12 cellular contexts compared by ENCODE assay signal in the genomic region with DNA sequence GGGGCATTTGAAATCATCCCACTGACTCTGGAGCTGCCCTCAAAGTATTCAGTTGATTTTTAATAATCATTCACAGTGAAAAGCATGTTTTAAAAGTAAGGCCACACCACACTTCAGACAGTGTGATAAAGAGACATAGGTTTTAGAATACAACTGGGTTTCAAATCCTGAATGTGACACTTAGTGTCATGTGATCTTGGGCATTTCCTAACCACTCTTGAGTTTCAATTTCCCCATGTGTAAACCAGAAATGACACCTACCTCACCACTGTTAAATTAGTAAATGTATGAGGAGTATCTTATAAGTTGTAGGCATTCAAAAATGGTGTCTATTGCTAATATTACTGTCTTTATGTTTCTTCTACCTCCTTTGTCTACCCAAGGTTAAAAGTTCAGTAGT. TPM values are rescaled to one million over a fixed set of nuclear protein-coding genes. Genes with fewer than 3 reads are reported as not detected.
DNase-seq lines count a peak whose midpoint lies in the region; ATAC-seq, FAIRE-seq and TF ChIP-seq lines count a peak whose summit lies in the region.
"Had no signal": no experiment of that assay in that cellular context is flagged by ENCODE, and none has a peak within 500 bp of the region (broad histone marks: within the 10 kb centered on the region; RNA-seq: fewer than 3 reads in every experiment).

No MANE protein-coding gene starts in this region.

- H3K4me1 Mint-ChIP-seq in activated naive CD4-positive, alpha-beta T cell treated with anti-CD3 and anti-CD28 coated beads, Interleukin-2, amount 10 ng/mL, durations not matched to agents 7 days and 5 days, result peaks cover 80% of the 10 kb centered on the region
- H3K4me1 Mint-ChIP-seq in activated naive CD8-positive, alpha-beta T cell treated with anti-CD3 and anti-CD28 coated beads, Interleukin-2, amount 50 U/mL, for 24 hours, result peaks cover 79% of the 10 kb centered on the region

- H3K9me3 ChIP-seq in thyroid gland (no peaks in the 10 kb centered on the region), pancreas (no peaks in the 10 kb centered on the region)
- H3K9me3 ChIP-seq: BE2C had no signal

- no peak overlapping the region for H3K4me3 ChIP-seq in thyroid gland (replicated peaks in 1 of 3)
- no peak overlapping the region for H3K4me3 ChIP-seq in pancreas

- peaks cover 34 to 42% of the 10 kb centered on the region in 2 donors for H3K4me1 ChIP-seq in thyroid gland
- H3K4me1 ChIP-seq in pancreas, result peaks cover 3 to 28% (median 27%) of the 10 kb centered on the region in 3 donors

- H3K36me3 Mint-ChIP-seq in activated naive CD4-positive, alpha-beta T cell treated with anti-CD3 and anti-CD28 coated beads, Interleukin-2, amount 10 ng/mL, durations not matched to agents 7 days and 5 days, result peaks cover 96% of the 10 kb centered on the region
- peaks cover 72% of the 10 kb centered on the region for H3K36me3 Mint-ChIP-seq in activated naive CD8-positive, alpha-beta T cell treated with anti-CD3 and anti-CD28 coated beads, Interleukin-2, amount 50 U/mL, for 24 hours (ENCODE audit: low read depth)

- peak overlapping the region; percentile 75 for H3K27ac Mint-ChIP-seq in activated naive CD4-positive, alpha-beta T cell treated with anti-CD3 and anti-CD28 coated beads, Interleukin-2, amount 10 ng/mL, durations not matched to agents 7 days and 5 days
- H3K27ac Mint-ChIP-seq in activated naive CD8-positive, alpha-beta T cell treated with anti-CD3 and anti-CD28 coated beads, Interleukin-2, amount 50 U/mL, for 24 hours, result peak overlapping the region; percentile 38

- H3K36me3 ChIP-seq in thyroid gland (peaks cover 0 to 3% of the 10 kb centered on the region in 2 donors), pancreas (peaks cover 0 to 10% (median 0%) of the 10 kb centered on the region in 3 donors)

- H3K27me3 ChIP-seq in thyroid gland (no peaks in the 10 kb centered on the region), pancreas (no peaks in the 10 kb centered on the region)
- H3K27me3 ChIP-seq: BE2C had no signal

- FAIRE-seq in pancreas (lab: Jason Lieb, UNC), result no peak
- FAIRE-seq: urothelium cell line had no signal

- peak overlapping the region in 2 of 3 donors; percentile 39 to 95 for H3K27ac ChIP-seq in thyroid gland
- H3K27ac ChIP-seq in pancreas, result no peak overlapping the region

- intact Hi-C loops in thyroid gland (cut with DNase I), result no loop called here
- intact Hi-C loops in pancreas (cut with DNase I), result no loop called here

- no peak for TF ChIP-seq CTCF in thyroid gland (IDR thresholded peaks at IDR 0.05)
- TF ChIP-seq CTCF in GM20000 (IDR thresholded peaks at IDR 0.05; ENCODE audit: extremely low read depth, missing control alignments), result no peak
- TF ChIP-seq CTCF in pancreas (IDR thresholded peaks at IDR 0.05), result no peak

- DNase-seq in activated naive CD4-positive, alpha-beta T cell treated with anti-CD3 and anti-CD28 coated beads, Interleukin-2, amount 10 ng/mL, durations not matched to agents 7 days and 5 days, result no peak
- DNase-seq in activated naive CD4-positive, alpha-beta T cell treated with Interleukin-2 at 50 U/mL for 16 hours, result no peak
- DNase-seq in activated naive CD8-positive, alpha-beta T cell treated with anti-CD3 and anti-CD28 coated beads, Interleukin-2, amount 50 U/mL, for 24 hours, result no peak
- DNase-seq in thyroid gland (no peak), GM20000 (ENCODE audit: low spot score) (no peak), pancreas (no peak), NCI-H1048 (lab: John Stamatoyannopoulos, UW) (no peak)
- DNase-seq: BE2C; NCI-H2081 treated with DMSO at 0.1 percent for 48 hours; stimulated activated CD4-positive, alpha-beta T cell treated with anti-CD3 and anti-CD28 coated beads, Interleukin-2, amount 100 ng/mL, for 24 hours had no signal

- no peak for TF ChIP-seq POLR2A in thyroid gland (IDR thresholded peaks at IDR 0.05)

- CTCF ChIA-PET in activated naive CD4-positive, alpha-beta T cell treated with anti-CD3 and anti-CD28 coated beads, Interleukin-2, amount 10 ng/mL, durations not matched to agents 7 days and 5 days (lab: Charles Lee), result interaction anchor here (1.1 to 1.7 kb wide), 2 partner anchors 41 to 57 kb away, joined by 3 to 4 read pairs; no protein-coding TSS in a partner anchor

- H3K4me3 Mint-ChIP-seq in activated naive CD4-positive, alpha-beta T cell treated with anti-CD3 and anti-CD28 coated beads, Interleukin-2, amount 10 ng/mL, durations not matched to agents 7 days and 5 days, result no peak overlapping the region
- H3K4me3 Mint-ChIP-seq in activated naive CD8-positive, alpha-beta T cell treated with anti-CD3 and anti-CD28 coated beads, Interleukin-2, amount 50 U/mL, for 24 hours, result peak overlapping the region; percentile 0

- no peaks in the 10 kb centered on the region for H3K27me3 Mint-ChIP-seq in activated naive CD4-positive, alpha-beta T cell treated with anti-CD3 and anti-CD28 coated beads, Interleukin-2, amount 10 ng/mL, durations not matched to agents 7 days and 5 days
- no peaks in the 10 kb centered on the region for H3K27me3 Mint-ChIP-seq in activated naive CD8-positive, alpha-beta T cell treated with anti-CD3 and anti-CD28 coated beads, Interleukin-2, amount 50 U/mL, for 24 hours

- peaks cover 2% of the 10 kb centered on the region for H3K9me3 Mint-ChIP-seq in activated naive CD4-positive, alpha-beta T cell treated with anti-CD3 and anti-CD28 coated beads, Interleukin-2, amount 10 ng/mL, durations not matched to agents 7 days and 5 days
- H3K9me3 Mint-ChIP-seq in activated naive CD8-positive, alpha-beta T cell treated with anti-CD3 and anti-CD28 coated beads, Interleukin-2, amount 50 U/mL, for 24 hours, result peaks cover 8% of the 10 kb centered on the region

- ATAC-seq in HG03565 (IDR thresholded peaks at IDR 0.05; ENCODE audit: unreplicated experiment), result peak; percentile 25
- ATAC-seq in activated naive CD8-positive, alpha-beta T cell treated with anti-CD3 and anti-CD28 coated beads, Interleukin-2, amount 50 U/mL, for 24 hours, result peak; percentile 64
- no peak for ATAC-seq in pancreas

RNA-seq across cellular contexts. Expression of a gene that starts 5.4 kb away (rescaled TPM):
- 100 to 1,000 TPM; 282 to 506 (median 336) TPM for total RNA-seq in thyroid gland
- 100 to 1,000 TPM in 2 of 6 donors, 10 to 100 TPM in 4; 41.9 to 122 (median 63.0) TPM for total RNA-seq in pancreas
- polyA plus RNA-seq in pancreas, result 10 to 100 TPM; 18.7 to 39.0 TPM

Comparison
In these comparisons a context has a peak if more than half of its experiments do, and no peak if none do; other contexts are left out.
1. ATAC-seq: peak in HG03565 (single experiment) and activated naive CD8-positive, alpha-beta T cell treated with anti-CD3 and anti-CD28 coated beads, Interleukin-2, amount 50 U/mL, for 24 hours (single experiment); none in pancreas (0 of 4).
2. H3K27ac ChIP-seq: peak in thyroid gland (2 of 3); none in pancreas (0 of 4).